ENCODE assay signal across 32 cellular contexts in the genomic region with DNA sequence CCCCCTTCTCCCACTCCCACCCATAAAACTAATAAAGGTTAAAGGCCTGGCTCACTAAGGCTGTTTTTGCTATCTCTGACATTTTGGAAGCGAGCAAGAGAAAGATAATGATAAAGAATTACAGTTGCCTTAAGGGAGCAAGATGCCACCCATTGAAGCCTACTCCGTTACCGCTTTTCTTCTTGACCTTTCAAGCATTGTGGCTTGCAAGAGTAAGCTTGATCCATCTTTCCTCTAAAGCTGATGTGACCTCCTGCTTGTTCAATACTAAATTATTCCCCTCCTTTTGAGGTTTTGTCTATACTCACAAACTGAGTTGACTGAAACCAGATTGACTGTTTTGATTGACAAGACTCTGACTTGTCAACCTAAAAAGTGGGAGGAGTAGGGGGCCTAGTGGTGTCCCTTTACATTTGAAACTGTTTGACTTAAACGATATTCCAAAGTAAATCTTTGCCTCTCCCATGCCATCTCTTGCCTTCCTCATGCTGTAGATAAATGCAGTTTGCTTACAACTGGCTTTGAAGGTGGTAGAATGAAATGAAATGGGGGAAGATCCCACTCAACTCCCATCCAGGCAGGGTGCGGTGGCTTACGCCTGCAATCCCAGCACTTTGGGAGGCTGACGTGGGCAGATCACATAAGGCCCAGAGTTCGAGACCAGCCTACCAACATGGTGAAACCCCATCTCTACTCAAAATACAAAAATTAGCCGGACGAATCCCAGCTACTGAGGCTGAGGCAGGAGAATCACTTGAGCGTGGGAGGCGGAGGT. TPM values are rescaled to one million over a fixed set of nuclear protein-coding genes. Genes with fewer than 3 reads are reported as not detected.
"Had no signal": no experiment of that assay in that cellular context is flagged by ENCODE, and none has a peak within 500 bp of the region (broad histone marks: within the 10 kb centered on the region; RNA-seq: fewer than 3 reads in every experiment).

No MANE protein-coding gene starts in this region.

- DNase-seq: activated CD4-positive, alpha-beta T cell treated with anti-CD3 and anti-CD28 coated beads for 48 hours; activated CD4-positive, alpha-beta T cell treated with anti-CD3 and anti-CD28 coated beads, Interleukin-2, amount 50 U/mL, for 48 hours; activated CD8-positive, alpha-beta memory T cell treated with anti-CD3 and anti-CD28 coated beads for 24 hours; activated gamma-delta T cell treated with Interleukin-2 at 50 U/mL for 16 hours; activated naive CD4-positive, alpha-beta T cell treated with anti-CD3 and anti-CD28 coated beads, Interleukin-2, amount 50 U/mL, for 16 hours; amniotic stem cell; central memory CD4-positive, alpha-beta T cell; head of caudate nucleus; hippocampal formation; left ventricle myocardium inferior; mucosa of descending colon; ovary; stimulated activated CD4-positive, alpha-beta T cell treated with anti-CD3 and anti-CD28 coated beads, Interleukin-12 subunit alpha, Interleukin-12 subunit beta, amount 100 ng/mL, for 4 hours; stimulated activated CD4-positive, alpha-beta T cell treated with anti-CD3 and anti-CD28 coated beads, Interleukin-4, amount 100 ng/mL, for 24 hours; substantia nigra; upper lobe of left lung had no signal

- H3K4me3 Mint-ChIP-seq: natural killer cell treated with Interleukin-12 subunit alpha and Interleukin-12 subunit beta and Interleukin-15 and Interleukin-18, amount 100 ng/mL, for 72 hours; stimulated activated effector memory CD8-positive, alpha-beta T cell treated with anti-CD3 and anti-CD28 coated beads, Interleukin-12 subunit alpha, Interleukin-12 subunit beta, amount 100 ng/mL, for 72 hours; stimulated activated naive CD8-positive, alpha-beta T cell treated with anti-CD3 and anti-CD28 coated beads, Interleukin-15, Interleukin-2, amounts not matched to agents 100 ng/mL and 50 ng/mL, for 24 hours had no signal

- H3K36me3 ChIP-seq: gastroesophageal sphincter, left ventricle myocardium inferior, ovary, upper lobe of left lung, vagina had no signal

- H3K27ac ChIP-seq: gastroesophageal sphincter, left ventricle myocardium inferior, ovary, skin epidermis, upper lobe of left lung, vagina, VCaP had no signal

- H3K4me1 Mint-ChIP-seq: stimulated activated effector memory CD8-positive, alpha-beta T cell treated with anti-CD3 and anti-CD28 coated beads, Interleukin-12 subunit alpha, Interleukin-12 subunit beta, amount 100 ng/mL, for 72 hours had no signal

- H3K9me3 ChIP-seq: gastroesophageal sphincter, left ventricle myocardium inferior, mucosa of descending colon, ovary, upper lobe of left lung, vagina had no signal

- H3K4me1 ChIP-seq: vagina had no signal

- H3K36me3 Mint-ChIP-seq: natural killer cell treated with Interleukin-12 subunit alpha and Interleukin-12 subunit beta and Interleukin-15 and Interleukin-18, amount 100 ng/mL, for 72 hours; stimulated activated effector memory CD8-positive, alpha-beta T cell treated with anti-CD3 and anti-CD28 coated beads, Interleukin-12 subunit alpha, Interleukin-12 subunit beta, amount 100 ng/mL, for 72 hours had no signal

- H3K4me3 ChIP-seq: gastroesophageal sphincter, left ventricle myocardium inferior, lung, mucosa of descending colon, ovary, skin epidermis, upper lobe of left lung, vagina had no signal

- H3K27ac Mint-ChIP-seq: natural killer cell treated with Interleukin-12 subunit alpha and Interleukin-12 subunit beta and Interleukin-15 and Interleukin-18, amount 100 ng/mL, for 72 hours; stimulated activated effector memory CD8-positive, alpha-beta T cell treated with anti-CD3 and anti-CD28 coated beads, Interleukin-12 subunit alpha, Interleukin-12 subunit beta, amount 100 ng/mL, for 72 hours; stimulated activated naive CD8-positive, alpha-beta T cell treated with anti-CD3 and anti-CD28 coated beads, Interleukin-15, Interleukin-2, amounts not matched to agents 100 ng/mL and 50 ng/mL, for 24 hours had no signal

- ATAC-seq: activated CD4-positive, CD25-positive, alpha-beta regulatory T cell treated with anti-CD3 and anti-CD28 coated beads, Interleukin-2, amount 50 U/mL, for 24 hours; gastroesophageal sphincter; mucosa of descending colon; natural killer cell treated with Interleukin-12 subunit alpha and Interleukin-12 subunit beta and Interleukin-15 and Interleukin-18, amount 100 ng/mL, for 72 hours; sciatic nerve; stimulated activated effector memory CD8-positive, alpha-beta T cell treated with anti-CD3 and anti-CD28 coated beads, Interleukin-12 subunit alpha, Interleukin-12 subunit beta, amount 100 ng/mL, for 72 hours had no signal

- H3K27me3 ChIP-seq: ovary, upper lobe of left lung, vagina had no signal

- H3K9me3 Mint-ChIP-seq: natural killer cell treated with Interleukin-12 subunit alpha and Interleukin-12 subunit beta and Interleukin-15 and Interleukin-18, amount 100 ng/mL, for 72 hours; stimulated activated effector memory CD8-positive, alpha-beta T cell treated with anti-CD3 and anti-CD28 coated beads, Interleukin-12 subunit alpha, Interleukin-12 subunit beta, amount 100 ng/mL, for 72 hours; stimulated activated naive CD8-positive, alpha-beta T cell treated with anti-CD3 and anti-CD28 coated beads, Interleukin-15, Interleukin-2, amounts not matched to agents 100 ng/mL and 50 ng/mL, for 24 hours had no signal

- H3K27me3 Mint-ChIP-seq: progenitor cell of endocrine pancreas had no signal

RNA-seq across cellular contexts. Expression of a gene that starts 8.0 kb away (rescaled TPM):
- total RNA-seq: endothelial cell of umbilical vein; fibroblast of villous mesenchyme; gastroesophageal sphincter; left ventricle myocardium inferior; mesenteric fat pad; mucosa of descending colon; myocyte; natural killer cell treated with Interleukin-12 subunit alpha and Interleukin-12 subunit beta and Interleukin-15 and Interleukin-18, amount 100 ng/mL, for 72 hours; vagina had no signal
- polyA plus RNA-seq: endothelial cell of umbilical vein, esophagus had no signal
